Comparison of ENCODE assay signal across 23 cellular contexts in genomic region chr12:94863286-94863685, GRCh38.
"Had no signal": no experiment of that assay in that cellular context is flagged by ENCODE, and none has a peak within 500 bp of the region (broad histone marks: within the 10 kb centered on the region; RNA-seq: fewer than 3 reads in every experiment).

No MANE protein-coding gene starts in this region.

- H3K4me3 ChIP-seq: MG63, SJSA1, SK-N-MC had no signal

- DNase-seq: IMR-90, Karpas-422, KG1, MG63, NCI-H1092, NCI-H1105 treated with DMSO at 0.1 percent for 48 hours, NCI-H1417 treated with DMSO at 0.1 percent for 48 hours, NCI-H146, NCI-H1694 treated with DMSO at 0.1 percent for 48 hours, NCI-H1930, NCI-H2081, NCI-H2107, NCI-H226, NCI-H446, NCI-H510A, NCI-H524 treated with DMSO at 0.1 percent for 48 hours, NCI-H69, NCI-H774, Right ventricle myocardium superior, RPMI8226, SIG-M5 had no signal
